ENCODE assay signal across 9 cellular contexts in the genomic region with DNA sequence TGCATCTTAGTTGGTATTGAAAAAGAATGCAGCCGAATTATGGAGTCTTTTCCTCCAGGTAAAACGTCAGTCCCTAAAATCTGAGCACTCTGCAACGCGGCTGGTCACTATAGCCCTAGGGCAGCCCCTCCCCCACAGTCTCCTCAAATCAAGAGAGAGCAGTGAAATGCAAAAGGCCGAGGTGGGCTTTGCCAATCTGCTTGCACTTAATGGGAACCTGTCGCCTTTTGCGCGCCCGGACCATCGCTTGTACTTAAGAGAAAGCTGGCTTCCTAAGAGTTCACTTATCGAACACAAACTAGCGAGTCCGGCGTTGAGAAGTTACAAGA. TPM values are rescaled to one million over a fixed set of nuclear protein-coding genes. Genes with fewer than 3 reads are reported as not detected.
A peak's percentile ranks its signal among the peaks of the same experiment; 100 is the strongest.
DNase-seq lines count a peak whose midpoint lies in the region; ATAC-seq and TF ChIP-seq lines count a peak whose summit lies in the region.
"Had no signal": no experiment of that assay in that cellular context is flagged by ENCODE, and none has a peak within 500 bp of the region (broad histone marks: within the 10 kb centered on the region; RNA-seq: fewer than 3 reads in every experiment).

No MANE protein-coding gene starts in this region.

- DNase-seq in DMS53 (lab: John Stamatoyannopoulos, UW) (peak; percentile 78), DMS53 treated with DMSO at 0.1 percent for 48 hours (lab: John Stamatoyannopoulos, UW; ENCODE audit: unreplicated experiment) (no peak), NCI-H748 (lab: John Stamatoyannopoulos, UW; ENCODE audit: unreplicated experiment) (peak; percentile 85), mammary epithelial cell (no peak), medulla oblongata (ENCODE audit: extremely low spot score) (peak; percentile 14), suprapubic skin (ENCODE audit: low spot score in 2 of 2) (peak in 1 of 2 donors; percentile 68), NCI-H2107 (lab: John Stamatoyannopoulos, UW) (no peak)

- TF ChIP-seq CTCF in mammary epithelial cell (conservative IDR thresholded peaks at IDR 0.05 in 1 of 2, IDR thresholded peaks at IDR 0.05 in 1 of 2; ENCODE audit: extremely low read depth in 1 of 2, insufficient read depth in 1 of 2, low read depth in 1 of 2, low read length in 2 of 2) (no peak), suprapubic skin (IDR thresholded peaks at IDR 0.05) (no peak)

- H3K27me3 ChIP-seq in mammary epithelial cell (ENCODE audit: insufficient read depth, low read length) = no peaks in the 10 kb centered on the region
- H3K27me3 ChIP-seq in suprapubic skin = no peaks in the 10 kb centered on the region

- TSS peak; percentile 67 for BruUV-seq in mammary epithelial cell (replicated peaks; lab: Mats Ljungman, UMichigan)

- dilution Hi-C loops in mammary epithelial cell (cut with HindIII; ENCODE audit: low sequenced_read_pairs) = loop anchor here (5.0 to 10.0 kb wide), 2 partner anchors 53 to 381 kb away; no protein-coding TSS in a partner anchor

- in situ Hi-C loops in mammary epithelial cell (cut with MboI; ENCODE audit: low sequenced_read_pairs in 2 of 2) = no loop called here

- CTCF ChIA-PET in mammary epithelial cell (lab: Charles Lee; ENCODE audit: low non-redundant PET) = no interaction called here

- 3% methylated on average over 14 of the region's 14 CpGs for WGBS in mammary epithelial cell (ENCODE audit: low coverage, missing lambda C conversion rate)
- 0% methylated on average over 10 of the region's 14 CpGs for WGBS in suprapubic skin

- TF ChIP-seq EP300 in suprapubic skin (IDR thresholded peaks at IDR 0.05) = no peak

- H3K9me3 ChIP-seq in mammary epithelial cell (replicated peaks; ENCODE audit: insufficient read depth, low read length) (no peaks in the 10 kb centered on the region), suprapubic skin (no peaks in the 10 kb centered on the region)

- peak overlapping the region; percentile 65 to 90 (median 86) for H3K4me3 ChIP-seq in mammary epithelial cell (replicated peaks in 1 of 3; ENCODE audit: insufficient read depth in 1 of 3, low read depth in 2 of 3, low read length in 3 of 3)
- H3K4me3 ChIP-seq in suprapubic skin = peak overlapping the region; percentile 71

- intact Hi-C loops in mammary epithelial cell (cut with micrococcal nuclease) = loop anchor here (1.0 to 10.0 kb wide), 3 partner anchors 69 to 379 kb away; no protein-coding TSS in a partner anchor

- peaks cover 12% of the 10 kb centered on the region for H3K4me1 ChIP-seq in mammary epithelial cell (ENCODE audit: insufficient read depth, low read length)
- peaks cover 18% of the 10 kb centered on the region for H3K4me1 ChIP-seq in suprapubic skin

- no peak for TF ChIP-seq POLR2A in suprapubic skin (IDR thresholded peaks at IDR 0.05)

- no peaks in the 10 kb centered on the region for H4K20me1 ChIP-seq in mammary epithelial cell (ENCODE audit: insufficient read depth, low read length)

- H3K79me2 ChIP-seq in mammary epithelial cell (ENCODE audit: insufficient read depth, low read length) = peaks cover 38% of the 10 kb centered on the region

- ATAC-seq in HG03097 (IDR thresholded peaks at IDR 0.05; ENCODE audit: low FRiP score, unreplicated experiment) = peak; percentile 10

- peak overlapping the region; percentile 79 for H3K9ac ChIP-seq in mammary epithelial cell (ENCODE audit: insufficient read depth, low read length)

- H3K27ac ChIP-seq in mammary epithelial cell (ENCODE audit: insufficient read depth, low read depth, low read length) (peak overlapping the region; percentile 69), suprapubic skin (peak overlapping the region; percentile 25)

- peak overlapping the region; percentile 79 for H3K4me2 ChIP-seq in mammary epithelial cell (ENCODE audit: insufficient read depth, low read depth, low read length)

- peak overlapping the region; percentile 88 for H2AFZ ChIP-seq in mammary epithelial cell (ENCODE audit: low read depth, low read length)

- H3K36me3 ChIP-seq in mammary epithelial cell (ENCODE audit: insufficient read depth, low read length) (peaks cover 28% of the 10 kb centered on the region), suprapubic skin (peaks cover 36% of the 10 kb centered on the region)

RNA-seq across cellular contexts. Expression of a gene that starts 0.4 kb away (rescaled TPM):
- total RNA-seq in mammary epithelial cell (10 to 100 TPM; 23.5 to 69.5 TPM), suprapubic skin (10 to 100 TPM; 26.4 to 38.5 (median 31.8) TPM)
- 127 TPM for polyA plus RNA-seq in mammary epithelial cell
- polyA minus RNA-seq in mammary epithelial cell = 152 TPM

RNA-seq across cellular contexts. Expression of a gene that starts 39.8 kb away (rescaled TPM):
- total RNA-seq in mammary epithelial cell (not detected), suprapubic skin (not detected)
- polyA plus RNA-seq in mammary epithelial cell = not detected
- polyA minus RNA-seq in mammary epithelial cell = not detected
- polyA plus RNA-seq: adipose tissue had no signal

Comparison
In these comparisons a context has a peak if more than half of its experiments do, and no peak if none do; other contexts are left out.
1. DNase-seq: peak in DMS53 (single experiment), NCI-H748 (single experiment) and medulla oblongata (single experiment); none in DMS53 treated with DMSO at 0.1 percent for 48 hours (single experiment), mammary epithelial cell (single experiment) and NCI-H2107 (single experiment).